32 cellular contexts compared by ENCODE assay signal in the genomic region with DNA sequence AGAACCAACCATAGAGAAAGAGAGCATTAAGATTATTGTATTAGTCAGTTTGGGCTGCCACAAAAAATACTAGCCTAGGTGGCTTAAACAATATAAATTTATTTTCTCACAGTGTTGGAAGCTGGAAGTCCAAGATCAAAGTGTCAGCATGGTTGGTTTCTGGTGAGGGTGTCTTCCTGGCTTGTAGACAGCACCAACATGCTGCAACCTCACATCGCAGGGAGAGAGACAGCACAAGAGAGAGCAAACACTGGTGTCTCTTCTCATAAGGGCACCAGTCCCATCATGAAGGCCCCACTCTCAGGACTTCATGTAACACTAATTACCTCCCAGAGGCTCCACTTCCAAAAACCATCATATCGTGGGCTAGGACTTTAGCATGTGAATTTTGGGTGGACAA. TPM values are rescaled to one million over a fixed set of nuclear protein-coding genes. Genes with fewer than 3 reads are reported as not detected.
"Had no signal": no experiment of that assay in that cellular context is flagged by ENCODE, and none has a peak within 500 bp of the region (broad histone marks: within the 10 kb centered on the region; RNA-seq: fewer than 3 reads in every experiment).

No MANE protein-coding gene starts in this region.

- H3K27ac ChIP-seq: coronary artery, dorsolateral prefrontal cortex, epithelial cell of prostate, esophagus squamous epithelium, gastrocnemius medialis, heart right ventricle, left lung, lower lobe of right lung had no signal

- H3K9me3 ChIP-seq: esophagus squamous epithelium, gastrocnemius medialis, heart right ventricle, left lung, lower lobe of right lung, mucosa of descending colon had no signal

- H3K27ac Mint-ChIP-seq: mesothelial cell of epicardium; naive thymus-derived CD8-positive, alpha-beta T cell had no signal

- H3K9me3 Mint-ChIP-seq: mesothelial cell of epicardium had no signal

- H3K4me3 ChIP-seq: coronary artery, dorsolateral prefrontal cortex, esophagus squamous epithelium, gastrocnemius medialis, heart right ventricle, left lung, lower lobe of right lung, mucosa of descending colon had no signal

- ATAC-seq: esophagus mucosa; gastrocnemius medialis; heart right ventricle; left cardiac atrium; left lung; left ventricle myocardium superior; lower lobe of right lung; mucosa of descending colon; naive thymus-derived CD8-positive, alpha-beta T cell had no signal

- H3K36me3 ChIP-seq: esophagus squamous epithelium, gastrocnemius medialis, heart right ventricle, left lung, lower lobe of right lung had no signal

- H3K4me3 Mint-ChIP-seq: mesothelial cell of epicardium; naive B cell; naive thymus-derived CD8-positive, alpha-beta T cell had no signal

- H3K27me3 ChIP-seq: dorsolateral prefrontal cortex, esophagus squamous epithelium, gastrocnemius medialis, heart right ventricle, left lung had no signal

- H3K4me1 Mint-ChIP-seq: naive B cell; naive thymus-derived CD8-positive, alpha-beta T cell had no signal

- H3K4me1 ChIP-seq: gastrocnemius medialis, heart right ventricle, left lung, lower lobe of right lung had no signal

- DNase-seq: dermis blood vessel endothelial cell; dorsolateral prefrontal cortex; effector CD4-positive, alpha-beta T cell; effector memory CD4-positive, alpha-beta T cell; erythroblast; esophagus squamous epithelium; foreskin fibroblast; foreskin melanocyte; gastrocnemius medialis; glutamatergic neuron; head of caudate nucleus; heart right ventricle; hippocampal formation; left cardiac atrium; left lung; left ventricle myocardium superior; lower lobe of right lung; mesenchymal stem cell; mucosa of descending colon; naive B cell; naive thymus-derived CD8-positive, alpha-beta T cell had no signal

- H3K36me3 Mint-ChIP-seq: mesothelial cell of epicardium; naive B cell; naive thymus-derived CD8-positive, alpha-beta T cell had no signal

- FAIRE-seq: endometrium, islet of Langerhans, keratinocyte had no signal

RNA-seq across cellular contexts. Expression of a gene that starts 30.6 kb away (rescaled TPM):
- total RNA-seq: dermis blood vessel endothelial cell; esophagus mucosa; esophagus squamous epithelium; glomerular endothelial cell; heart right ventricle; kidney epithelial cell; left cardiac atrium; left lung; left ventricle myocardium superior; lower lobe of right lung; lung microvascular endothelial cell; mesenteric fat pad; mesothelial cell of epicardium; mucosa of descending colon; naive thymus-derived CD8-positive, alpha-beta T cell had no signal
- polyA plus RNA-seq: keratinocyte; naive thymus-derived CD8-positive, alpha-beta T cell had no signal
